ENCODE assay signal across 8 cellular contexts in the genomic region with DNA sequence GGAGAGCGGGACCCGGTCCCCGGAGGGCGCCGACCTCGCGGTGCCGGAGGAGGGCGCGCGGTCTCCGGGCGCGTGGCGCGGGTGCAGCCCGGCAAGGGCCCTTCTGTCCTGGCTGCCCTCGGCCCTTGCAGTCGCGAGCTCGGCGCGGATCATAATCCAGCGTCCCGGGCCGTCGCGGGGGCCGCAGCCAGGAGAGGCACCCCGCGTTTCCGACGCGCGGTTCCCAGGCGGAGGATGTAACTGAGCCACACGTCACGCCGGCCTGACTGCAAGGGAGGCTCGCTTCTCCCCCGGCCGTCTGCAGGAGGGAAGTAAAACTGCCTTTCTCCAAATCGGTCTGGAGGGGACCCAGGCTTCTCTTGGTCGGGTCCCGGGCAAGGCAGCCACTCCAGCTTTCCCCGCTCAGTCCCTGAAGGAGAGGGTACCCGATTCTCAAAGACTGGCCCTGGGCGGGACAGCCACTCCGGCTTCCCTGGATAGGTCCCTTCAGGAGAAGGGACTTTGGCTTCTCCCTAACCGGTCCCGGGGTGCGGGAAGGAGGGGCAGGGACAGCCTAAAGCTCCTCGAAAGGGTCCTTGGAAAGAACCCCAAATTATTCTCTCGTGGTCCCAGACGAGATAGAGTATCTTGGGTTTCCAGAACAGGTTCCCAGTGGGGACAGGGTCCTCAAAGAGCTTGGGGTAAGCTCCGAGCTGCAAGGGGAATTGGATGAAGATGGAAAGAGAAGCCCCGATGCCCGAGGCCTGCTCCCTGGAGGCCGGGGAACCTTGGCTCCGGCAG. TPM values are rescaled to one million over a fixed set of nuclear protein-coding genes. Genes with fewer than 3 reads are reported as not detected.
DNase-seq lines count a peak whose midpoint lies in the region; ATAC-seq and TF ChIP-seq lines count a peak whose summit lies in the region.

No MANE protein-coding gene starts in this region.

- ATAC-seq in heart left ventricle, result peak in 3 of 4 donors; percentile 47 to 64 (median 49)
- no peak for ATAC-seq in GM18517 (IDR thresholded peaks at IDR 0.05; ENCODE audit: unreplicated experiment)
- ATAC-seq in natural killer cell treated with Interleukin-12 subunit alpha and Interleukin-12 subunit beta and Interleukin-15 and Interleukin-18, amount 100 ng/mL, for 72 hours, result no peak
- no peak for ATAC-seq in HG03039 (IDR thresholded peaks at IDR 0.05; ENCODE audit: unreplicated experiment)

- DNase-seq in GM13976 (ENCODE audit: low spot score) (peak; percentile 39), heart left ventricle (peak in 4 of 5 donors; percentile 29 to 65 (median 39)), midbrain (lab: John Stamatoyannopoulos, UW) (no peak)
- peak; percentile 62 for DNase-seq in activated T-cell treated with anti-CD3 and anti-CD28 coated beads, Interleukin-2, amount 50 U/mL, for 24 hours
- DNase-seq in natural killer cell treated with Interleukin-12 subunit alpha and Interleukin-12 subunit beta and Interleukin-15 and Interleukin-18, amount 100 ng/mL, for 72 hours (ENCODE audit: low spot score), result no peak

- H3K9me3 Mint-ChIP-seq in activated T-cell treated with anti-CD3 and anti-CD28 coated beads, Interleukin-2, amount 50 U/mL, for 24 hours, result no peaks in the 10 kb centered on the region
- H3K9me3 Mint-ChIP-seq in natural killer cell treated with Interleukin-12 subunit alpha and Interleukin-12 subunit beta and Interleukin-15 and Interleukin-18, amount 100 ng/mL, for 72 hours, result no peaks in the 10 kb centered on the region

- H3K9ac ChIP-seq in rectal smooth muscle tissue (ENCODE audit: low read length), result no peak overlapping the region

- H3K9me3 ChIP-seq in heart left ventricle, result no peaks in the 10 kb centered on the region

- WGBS in heart left ventricle, 4 donors, result 1 to 4% (median 2%) methylated on average over 11 to 60 of the region's 60 CpGs

- H3K27me3 ChIP-seq in heart left ventricle (peaks cover 10 to 88% (median 51%) of the 10 kb centered on the region in 9 donors), rectal smooth muscle tissue (ENCODE audit: control insufficient read depth, insufficient read depth, low read length) (peaks cover 7% of the 10 kb centered on the region)

- peak overlapping the region in 9 of 12 donors; percentile 6 to 66 (median 53) for H3K27ac ChIP-seq in heart left ventricle
- H3K27ac ChIP-seq in rectal smooth muscle tissue (ENCODE audit: low read depth, low read length), result no peak overlapping the region

- TF ChIP-seq CTCF in GM13976 (IDR thresholded peaks at IDR 0.05; ENCODE audit: borderline replicate concordance, control extremely low read depth, extremely low read depth, insufficient read depth, missing control alignments), result no peak
- TF ChIP-seq CTCF in heart left ventricle (IDR thresholded peaks at IDR 0.05), result no peak

- H3K4me3 Mint-ChIP-seq in activated T-cell treated with anti-CD3 and anti-CD28 coated beads, Interleukin-2, amount 50 U/mL, for 24 hours, result peak overlapping the region; percentile 69
- no peak overlapping the region for H3K4me3 Mint-ChIP-seq in natural killer cell treated with Interleukin-12 subunit alpha and Interleukin-12 subunit beta and Interleukin-15 and Interleukin-18, amount 100 ng/mL, for 72 hours

- intact Hi-C loops in heart left ventricle (cut with DNase I), result no loop called here

- H3K4me3 ChIP-seq in heart left ventricle, result peak overlapping the region; percentile 32 to 60 (median 52)
- peak overlapping the region; percentile 71 for H3K4me3 ChIP-seq in rectal smooth muscle tissue (ENCODE audit: low read length)

- peaks cover 64% of the 10 kb centered on the region for H3K27me3 Mint-ChIP-seq in activated T-cell treated with anti-CD3 and anti-CD28 coated beads, Interleukin-2, amount 50 U/mL, for 24 hours
- H3K27me3 Mint-ChIP-seq in natural killer cell treated with Interleukin-12 subunit alpha and Interleukin-12 subunit beta and Interleukin-15 and Interleukin-18, amount 100 ng/mL, for 72 hours, result peaks cover 52 to 74% of the 10 kb centered on the region in 2 donors

- no peak overlapping the region for H3K27ac Mint-ChIP-seq in activated T-cell treated with anti-CD3 and anti-CD28 coated beads, Interleukin-2, amount 50 U/mL, for 24 hours
- H3K27ac Mint-ChIP-seq in natural killer cell treated with Interleukin-12 subunit alpha and Interleukin-12 subunit beta and Interleukin-15 and Interleukin-18, amount 100 ng/mL, for 72 hours, result no peak overlapping the region

- no peak for TF ChIP-seq POLR2A in heart left ventricle (IDR thresholded peaks at IDR 0.05)

- in situ Hi-C loops in GM13976 (cut with MboI; ENCODE audit: low sequenced_read_pairs, unreplicated experiment), result loop anchor here (25.0 kb wide), 1 partner anchor 449 kb away; no protein-coding TSS in a partner anchor

- H3K36me3 ChIP-seq in heart left ventricle, result no peaks in the 10 kb centered on the region
- H3K36me3 ChIP-seq in rectal smooth muscle tissue (ENCODE audit: control insufficient read depth, insufficient read depth, low read length), result no peaks in the 10 kb centered on the region

- H3K36me3 Mint-ChIP-seq in activated T-cell treated with anti-CD3 and anti-CD28 coated beads, Interleukin-2, amount 50 U/mL, for 24 hours (ENCODE audit: low read depth), result no peaks in the 10 kb centered on the region
- H3K36me3 Mint-ChIP-seq in natural killer cell treated with Interleukin-12 subunit alpha and Interleukin-12 subunit beta and Interleukin-15 and Interleukin-18, amount 100 ng/mL, for 72 hours, result no peaks in the 10 kb centered on the region

- H3K4me1 Mint-ChIP-seq in activated T-cell treated with anti-CD3 and anti-CD28 coated beads, Interleukin-2, amount 50 U/mL, for 24 hours (ENCODE audit: low read depth), result peaks cover 17% of the 10 kb centered on the region
- H3K4me1 Mint-ChIP-seq in natural killer cell treated with Interleukin-12 subunit alpha and Interleukin-12 subunit beta and Interleukin-15 and Interleukin-18, amount 100 ng/mL, for 72 hours (ENCODE audit: low read depth in 2 of 2), result no peaks in the 10 kb centered on the region

- H3K4me1 ChIP-seq in heart left ventricle (peaks cover 0 to 30% (median 9%) of the 10 kb centered on the region in 12 donors), rectal smooth muscle tissue (ENCODE audit: control insufficient read depth, insufficient read depth, low read length) (no peaks in the 10 kb centered on the region)

RNA-seq across cellular contexts. Expression of a gene that starts 0.8 kb away (rescaled TPM):
- total RNA-seq in heart left ventricle, result 10 to 100 TPM in 4 of 9 donors, 1 to 10 TPM in 5; 3.0 to 20.0 (median 6.8) TPM
- 1 to 10 TPM; 1.6 to 9.5 TPM for polyA plus RNA-seq in heart left ventricle
- under 1 TPM in 1 of 2 donors, not detected in 1; 0.10 TPM for total RNA-seq in natural killer cell treated with Interleukin-12 subunit alpha and Interleukin-12 subunit beta and Interleukin-15 and Interleukin-18, amount 100 ng/mL, for 72 hours

Comparison
In these comparisons a context has a peak if more than half of its experiments do, and no peak if none do; other contexts are left out.
1. DNase-seq: peak in GM13976 (single experiment), activated T-cell treated with anti-CD3 and anti-CD28 coated beads, Interleukin-2, amount 50 U/mL, for 24 hours (single experiment) and heart left ventricle (4 of 5); none in natural killer cell treated with Interleukin-12 subunit alpha and Interleukin-12 subunit beta and Interleukin-15 and Interleukin-18, amount 100 ng/mL, for 72 hours (single experiment) and midbrain (single experiment).
2. ATAC-seq: peak in heart left ventricle (3 of 4); none in GM18517 (single experiment), natural killer cell treated with Interleukin-12 subunit alpha and Interleukin-12 subunit beta and Interleukin-15 and Interleukin-18, amount 100 ng/mL, for 72 hours (0 of 2) and HG03039 (single experiment).